ENCODE assay signal across 11 cellular contexts in the genomic region with DNA sequence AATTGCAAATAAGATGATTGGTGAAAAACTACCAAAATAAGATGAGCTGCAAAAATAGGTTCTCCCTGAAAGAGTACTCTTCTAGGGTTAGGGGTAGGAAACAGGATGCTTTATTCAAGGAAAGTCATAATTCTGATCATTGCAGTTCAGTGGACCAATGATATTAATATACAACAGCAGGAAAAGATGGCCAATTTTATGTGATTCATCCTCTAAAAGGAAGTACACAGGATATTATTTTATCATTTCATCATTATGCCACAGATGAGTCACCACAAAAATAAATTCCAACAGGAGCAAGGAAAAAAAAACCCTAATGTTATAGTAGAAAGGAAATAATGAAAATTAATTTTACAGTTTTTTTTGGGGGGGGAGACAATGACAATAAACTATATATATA.
A peak's percentile ranks its signal among the peaks of the same experiment; 100 is the strongest.
DNase-seq lines count a peak whose midpoint lies in the region; ATAC-seq, FAIRE-seq and TF ChIP-seq lines count a peak whose summit lies in the region.
"Had no signal": no experiment of that assay in that cellular context is flagged by ENCODE, and none has a peak within 500 bp of the region (broad histone marks: within the 10 kb centered on the region; RNA-seq: fewer than 3 reads in every experiment).

No MANE protein-coding gene starts in this region.

- ATAC-seq in HG02623 (IDR thresholded peaks at IDR 0.05; ENCODE audit: unreplicated experiment) = no peak
- ATAC-seq in HG03439 (IDR thresholded peaks at IDR 0.05; ENCODE audit: unreplicated experiment) = no peak
- ATAC-seq in activated naive CD4-positive, alpha-beta T cell treated with anti-CD3 and anti-CD28 coated beads, Interleukin-2, amount 50 U/mL, for 72 hours = no peak

- no peak overlapping the region for H3K4me3 ChIP-seq in AG09309 (ENCODE audit: control insufficient read depth, low read depth, low read length)

- no peak overlapping the region for H3K4me3 Mint-ChIP-seq in chondrocyte (ENCODE audit: unreplicated experiment)

- TF ChIP-seq CTCF in AG09309 (IDR thresholded peaks at IDR 0.05; ENCODE audit: control insufficient read depth, insufficient read depth, low read depth, low read length, missing control alignments) = no peak
- no peak for TF ChIP-seq CTCF in chondrocyte (IDR thresholded peaks at IDR 0.05)

- peaks cover 25% of the 10 kb centered on the region for H3K4me1 Mint-ChIP-seq in chondrocyte (ENCODE audit: low read depth)

- no peaks in the 10 kb centered on the region for H3K27me3 Mint-ChIP-seq in chondrocyte (ENCODE audit: low read depth)

- FAIRE-seq in islet of Langerhans (lab: Jason Lieb, UNC) (peak; percentile 86), frontal cortex (lab: Jason Lieb, UNC) (no peak)

- H3K36me3 Mint-ChIP-seq in chondrocyte (ENCODE audit: low read depth) = peaks cover 16% of the 10 kb centered on the region
- no peaks in the 10 kb centered on the region for H3K36me3 Mint-ChIP-seq in activated naive CD4-positive, alpha-beta T cell treated with anti-CD3 and anti-CD28 coated beads, Interleukin-2, amount 50 U/mL, for 72 hours

- DNase-seq in AG09309 (ENCODE audit: low read depth) (peak; percentile 8), LHCN-M2 (ENCODE audit: low read depth) (peak; percentile 85), chondrocyte (ENCODE audit: low spot score) (no peak), frontal cortex (ENCODE audit: low spot score in 2 of 2) (no peak)
- DNase-seq in activated naive CD4-positive, alpha-beta T cell treated with anti-CD3 and anti-CD28 coated beads, Interleukin-2, amount 50 U/mL, for 72 hours (ENCODE audit: low spot score in 2 of 2) = no peak
- DNase-seq: AML-193; central memory CD4-positive, alpha-beta T cell; DMS153 had no signal

- peaks cover 5% of the 10 kb centered on the region for H3K9me3 Mint-ChIP-seq in chondrocyte (ENCODE audit: low read depth)
- peaks cover 7 to 12% of the 10 kb centered on the region in 2 donors for H3K9me3 Mint-ChIP-seq in activated naive CD4-positive, alpha-beta T cell treated with anti-CD3 and anti-CD28 coated beads, Interleukin-2, amount 50 U/mL, for 72 hours

- peak overlapping the region; percentile 74 for H3K27ac Mint-ChIP-seq in chondrocyte (ENCODE audit: unreplicated experiment)
- H3K27ac Mint-ChIP-seq in activated naive CD4-positive, alpha-beta T cell treated with anti-CD3 and anti-CD28 coated beads, Interleukin-2, amount 50 U/mL, for 72 hours = no peak overlapping the region

Comparison
In these comparisons a context has a peak if more than half of its experiments do, and no peak if none do; other contexts are left out.
1. DNase-seq: peak in AG09309 (single experiment) and LHCN-M2 (single experiment); none in chondrocyte (single experiment), frontal cortex (0 of 2) and activated naive CD4-positive, alpha-beta T cell treated with anti-CD3 and anti-CD28 coated beads, Interleukin-2, amount 50 U/mL, for 72 hours (0 of 2).